Comparison of ENCODE assay signal across 2 cellular contexts in the genomic region with DNA sequence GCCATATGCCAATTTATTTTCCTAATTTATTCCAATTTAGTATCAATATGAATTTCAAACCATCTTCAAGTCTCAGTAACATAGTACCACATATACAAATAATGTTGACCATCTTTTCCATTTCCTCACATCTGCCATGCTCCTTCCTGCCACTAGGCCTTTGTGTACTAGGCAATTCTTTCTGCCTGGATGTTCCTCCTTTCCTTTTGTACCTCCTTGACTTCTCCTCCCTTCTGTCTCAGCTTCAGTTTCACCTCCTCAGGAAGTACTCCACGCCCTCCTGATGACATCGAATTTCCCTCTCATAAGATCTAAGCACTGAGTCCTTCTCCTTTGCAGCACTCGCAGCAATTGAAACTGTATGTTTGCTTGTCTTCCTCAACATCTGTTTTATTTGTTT.
TF ChIP-seq lines count a peak whose summit lies in the region.

No MANE protein-coding gene starts in this region.

TF ChIP-seq in SK-N-SH, 30 proteins besides CTCF, POLR2A, EP300 and RAD21 (continued from another document):
- TF ChIP-seq, protein P1, sequence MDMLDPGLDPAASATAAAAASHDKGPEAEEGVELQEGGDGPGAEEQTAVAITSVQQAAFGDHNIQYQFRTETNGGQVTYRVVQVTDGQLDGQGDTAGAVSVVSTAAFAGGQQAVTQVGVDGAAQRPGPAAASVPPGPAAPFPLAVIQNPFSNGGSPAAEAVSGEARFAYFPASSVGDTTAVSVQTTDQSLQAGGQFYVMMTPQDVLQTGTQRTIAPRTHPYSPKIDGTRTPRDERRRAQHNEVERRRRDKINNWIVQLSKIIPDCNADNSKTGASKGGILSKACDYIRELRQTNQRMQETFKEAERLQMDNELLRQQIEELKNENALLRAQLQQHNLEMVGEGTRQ (IDR thresholded peaks at IDR 0.05; ENCODE audit: borderline replicate concordance, low read depth, low read length), result no peak
- TF ChIP-seq, protein P2, sequence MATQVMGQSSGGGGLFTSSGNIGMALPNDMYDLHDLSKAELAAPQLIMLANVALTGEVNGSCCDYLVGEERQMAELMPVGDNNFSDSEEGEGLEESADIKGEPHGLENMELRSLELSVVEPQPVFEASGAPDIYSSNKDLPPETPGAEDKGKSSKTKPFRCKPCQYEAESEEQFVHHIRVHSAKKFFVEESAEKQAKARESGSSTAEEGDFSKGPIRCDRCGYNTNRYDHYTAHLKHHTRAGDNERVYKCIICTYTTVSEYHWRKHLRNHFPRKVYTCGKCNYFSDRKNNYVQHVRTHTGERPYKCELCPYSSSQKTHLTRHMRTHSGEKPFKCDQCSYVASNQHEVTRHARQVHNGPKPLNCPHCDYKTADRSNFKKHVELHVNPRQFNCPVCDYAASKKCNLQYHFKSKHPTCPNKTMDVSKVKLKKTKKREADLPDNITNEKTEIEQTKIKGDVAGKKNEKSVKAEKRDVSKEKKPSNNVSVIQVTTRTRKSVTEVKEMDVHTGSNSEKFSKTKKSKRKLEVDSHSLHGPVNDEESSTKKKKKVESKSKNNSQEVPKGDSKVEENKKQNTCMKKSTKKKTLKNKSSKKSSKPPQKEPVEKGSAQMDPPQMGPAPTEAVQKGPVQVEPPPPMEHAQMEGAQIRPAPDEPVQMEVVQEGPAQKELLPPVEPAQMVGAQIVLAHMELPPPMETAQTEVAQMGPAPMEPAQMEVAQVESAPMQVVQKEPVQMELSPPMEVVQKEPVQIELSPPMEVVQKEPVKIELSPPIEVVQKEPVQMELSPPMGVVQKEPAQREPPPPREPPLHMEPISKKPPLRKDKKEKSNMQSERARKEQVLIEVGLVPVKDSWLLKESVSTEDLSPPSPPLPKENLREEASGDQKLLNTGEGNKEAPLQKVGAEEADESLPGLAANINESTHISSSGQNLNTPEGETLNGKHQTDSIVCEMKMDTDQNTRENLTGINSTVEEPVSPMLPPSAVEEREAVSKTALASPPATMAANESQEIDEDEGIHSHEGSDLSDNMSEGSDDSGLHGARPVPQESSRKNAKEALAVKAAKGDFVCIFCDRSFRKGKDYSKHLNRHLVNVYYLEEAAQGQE (IDR thresholded peaks at IDR 0.05; ENCODE audit: low read depth, low read length), result no peak
- TF ChIP-seq CHD2 (IDR thresholded peaks at IDR 0.05; ENCODE audit: low read length, partially characterized antibody) (no peak), ELF1 (IDR thresholded peaks at IDR 0.05) (no peak), SMC3 (IDR thresholded peaks at IDR 0.05; ENCODE audit: low read depth, low read length) (no peak), TEAD4 (IDR thresholded peaks at IDR 0.05; ENCODE audit: borderline replicate concordance, insufficient read depth) (no peak), GATA2 (CRISPR knock-in tag; IDR thresholded peaks at IDR 0.05) (no peak)
- TF ChIP-seq, protein P3, sequence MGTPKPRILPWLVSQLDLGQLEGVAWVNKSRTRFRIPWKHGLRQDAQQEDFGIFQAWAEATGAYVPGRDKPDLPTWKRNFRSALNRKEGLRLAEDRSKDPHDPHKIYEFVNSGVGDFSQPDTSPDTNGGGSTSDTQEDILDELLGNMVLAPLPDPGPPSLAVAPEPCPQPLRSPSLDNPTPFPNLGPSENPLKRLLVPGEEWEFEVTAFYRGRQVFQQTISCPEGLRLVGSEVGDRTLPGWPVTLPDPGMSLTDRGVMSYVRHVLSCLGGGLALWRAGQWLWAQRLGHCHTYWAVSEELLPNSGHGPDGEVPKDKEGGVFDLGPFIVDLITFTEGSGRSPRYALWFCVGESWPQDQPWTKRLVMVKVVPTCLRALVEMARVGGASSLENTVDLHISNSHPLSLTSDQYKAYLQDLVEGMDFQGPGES (IDR thresholded peaks at IDR 0.05; ENCODE audit: low read depth, low read length), result no peak

TF ChIP-seq in SK-N-SH treated with all-trans-retinoic acid at 6 μM for 48 hours, 23 proteins besides CTCF, POLR2A, EP300 and RAD21 (continued from another document):
- TF ChIP-seq, protein P4, sequence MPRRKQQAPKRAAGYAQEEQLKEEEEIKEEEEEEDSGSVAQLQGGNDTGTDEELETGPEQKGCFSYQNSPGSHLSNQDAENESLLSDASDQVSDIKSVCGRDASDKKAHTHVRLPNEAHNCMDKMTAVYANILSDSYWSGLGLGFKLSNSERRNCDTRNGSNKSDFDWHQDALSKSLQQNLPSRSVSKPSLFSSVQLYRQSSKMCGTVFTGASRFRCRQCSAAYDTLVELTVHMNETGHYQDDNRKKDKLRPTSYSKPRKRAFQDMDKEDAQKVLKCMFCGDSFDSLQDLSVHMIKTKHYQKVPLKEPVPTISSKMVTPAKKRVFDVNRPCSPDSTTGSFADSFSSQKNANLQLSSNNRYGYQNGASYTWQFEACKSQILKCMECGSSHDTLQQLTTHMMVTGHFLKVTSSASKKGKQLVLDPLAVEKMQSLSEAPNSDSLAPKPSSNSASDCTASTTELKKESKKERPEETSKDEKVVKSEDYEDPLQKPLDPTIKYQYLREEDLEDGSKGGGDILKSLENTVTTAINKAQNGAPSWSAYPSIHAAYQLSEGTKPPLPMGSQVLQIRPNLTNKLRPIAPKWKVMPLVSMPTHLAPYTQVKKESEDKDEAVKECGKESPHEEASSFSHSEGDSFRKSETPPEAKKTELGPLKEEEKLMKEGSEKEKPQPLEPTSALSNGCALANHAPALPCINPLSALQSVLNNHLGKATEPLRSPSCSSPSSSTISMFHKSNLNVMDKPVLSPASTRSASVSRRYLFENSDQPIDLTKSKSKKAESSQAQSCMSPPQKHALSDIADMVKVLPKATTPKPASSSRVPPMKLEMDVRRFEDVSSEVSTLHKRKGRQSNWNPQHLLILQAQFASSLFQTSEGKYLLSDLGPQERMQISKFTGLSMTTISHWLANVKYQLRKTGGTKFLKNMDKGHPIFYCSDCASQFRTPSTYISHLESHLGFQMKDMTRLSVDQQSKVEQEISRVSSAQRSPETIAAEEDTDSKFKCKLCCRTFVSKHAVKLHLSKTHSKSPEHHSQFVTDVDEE (CRISPR knock-in tag; IDR thresholded peaks at IDR 0.05), result no peak
- no peak for TF ChIP-seq OSR1 (CRISPR knock-in tag; IDR thresholded peaks at IDR 0.05)
- no peak for TF ChIP-seq CSDC2 (CRISPR knock-in tag; IDR thresholded peaks at IDR 0.05)
